21 cellular contexts compared by ENCODE assay signal in genomic region chr5:170480277-170480676, GRCh38.
"Had no signal": no experiment of that assay in that cellular context is flagged by ENCODE, and none has a peak within 500 bp of the region (broad histone marks: within the 10 kb centered on the region; RNA-seq: fewer than 3 reads in every experiment).

No MANE protein-coding gene starts in this region.

- H3K4me3 ChIP-seq: Peyer's patch, SJSA1 had no signal

- H3K36me3 ChIP-seq: Peyer's patch, SJSA1 had no signal

- FAIRE-seq: TTC549 had no signal

- H3K27ac ChIP-seq: Peyer's patch, SJSA1 had no signal

- H3K4me3 Mint-ChIP-seq: activated CD4-positive, alpha-beta memory T cell treated with anti-CD3 and anti-CD28 coated beads for 36 hours; activated CD4-positive, alpha-beta T cell treated with anti-CD3 and anti-CD28 coated beads, Interleukin-2, amount 10 ng/mL, durations not matched to agents 7 days and 5 days; activated naive CD4-positive, alpha-beta T cell treated with anti-CD3 and anti-CD28 coated beads for 36 hours; activated naive CD8-positive, alpha-beta T cell treated with anti-CD3 and anti-CD28 coated beads for 36 hours; activated T-cell treated with anti-CD3 and anti-CD28 coated beads, Interleukin-2, amount 50 U/mL, for 4 hours; T-cell had no signal

- H3K27me3 ChIP-seq: Peyer's patch, SJSA1 had no signal

- ATAC-seq: activated T-cell treated with anti-CD3 and anti-CD28 coated beads, Interleukin-2, amount 50 U/mL, for 4 hours; T-cell had no signal

- H3K9me3 ChIP-seq: Peyer's patch, SJSA1 had no signal

- H3K4me1 Mint-ChIP-seq: activated CD4-positive, alpha-beta T cell treated with anti-CD3 and anti-CD28 coated beads, Interleukin-2, amount 10 ng/mL, durations not matched to agents 7 days and 5 days had no signal

- H3K27ac Mint-ChIP-seq: activated CD4-positive, alpha-beta memory T cell treated with anti-CD3 and anti-CD28 coated beads for 36 hours; activated CD4-positive, alpha-beta T cell treated with anti-CD3 and anti-CD28 coated beads, Interleukin-2, amount 10 ng/mL, durations not matched to agents 7 days and 5 days; activated naive CD4-positive, alpha-beta T cell treated with anti-CD3 and anti-CD28 coated beads for 36 hours; activated naive CD8-positive, alpha-beta T cell treated with anti-CD3 and anti-CD28 coated beads for 36 hours; T-cell had no signal

- H3K9me3 Mint-ChIP-seq: activated CD4-positive, alpha-beta memory T cell treated with anti-CD3 and anti-CD28 coated beads for 36 hours; activated CD4-positive, alpha-beta T cell treated with anti-CD3 and anti-CD28 coated beads, Interleukin-2, amount 10 ng/mL, durations not matched to agents 7 days and 5 days; activated naive CD4-positive, alpha-beta T cell treated with anti-CD3 and anti-CD28 coated beads for 36 hours; activated naive CD8-positive, alpha-beta T cell treated with anti-CD3 and anti-CD28 coated beads for 36 hours; activated T-cell treated with anti-CD3 and anti-CD28 coated beads, Interleukin-2, amount 50 U/mL, for 4 hours; T-cell had no signal

- H3K4me1 ChIP-seq: Peyer's patch had no signal

- DNase-seq: activated CD4-positive, alpha-beta memory T cell treated with anti-CD3 and anti-CD28 coated beads for 36 hours; activated CD4-positive, alpha-beta T cell treated with anti-CD3 and anti-CD28 coated beads, Interleukin-2, amount 10 ng/mL, durations not matched to agents 7 days and 5 days; activated CD4-positive, CD25-positive, alpha-beta regulatory T cell; activated CD8-positive, alpha-beta memory T cell treated with anti-CD3 and anti-CD28 coated beads for 24 hours; activated effector memory CD4-positive, alpha-beta T cell treated with anti-CD3 and anti-CD28 coated beads, Interleukin-2, amount 50 U/mL, for 16 hours; activated naive CD4-positive, alpha-beta T cell treated with anti-CD3 and anti-CD28 coated beads for 36 hours; activated naive CD8-positive, alpha-beta T cell treated with anti-CD3 and anti-CD28 coated beads for 36 hours; activated T-cell treated with anti-CD3 and anti-CD28 coated beads, Interleukin-2, amount 50 U/mL, for 4 hours; cerebellar nuclear complex; KG1; NCI-H1092; NCI-H1417; NCI-H1930; NCI-H446; Peyer's patch; SHP77; T-cell; T-helper 2 cell; T1000 had no signal

- H3K36me3 Mint-ChIP-seq: activated CD4-positive, alpha-beta memory T cell treated with anti-CD3 and anti-CD28 coated beads for 36 hours; activated naive CD8-positive, alpha-beta T cell treated with anti-CD3 and anti-CD28 coated beads for 36 hours; T-cell had no signal
